Comparison of ENCODE assay signal across 8 cellular contexts in genomic region chr5:80082731-80083114, GRCh38. TPM values are rescaled to one million over a fixed set of nuclear protein-coding genes. Genes with fewer than 3 reads are reported as not detected.
DNase-seq lines count a peak whose midpoint lies in the region; ATAC-seq, FAIRE-seq and TF ChIP-seq lines count a peak whose summit lies in the region.

No MANE protein-coding gene starts in this region.

- peak; percentile 86 for DNase-seq in ELF-1 (ENCODE audit: low read depth, low spot score)
- DNase-seq in NCI-H1092 (lab: John Stamatoyannopoulos, UW): peak; percentile 72
- peak; percentile 67 for DNase-seq in T1000 (lab: John Stamatoyannopoulos, UW)
- DNase-seq in bronchial epithelial cell (ENCODE audit: low read depth): no peak
- DNase-seq in kidney: peak; percentile 91
- peak; percentile 78 for DNase-seq in stimulated activated CD4-positive, alpha-beta T cell treated with anti-CD3 and anti-CD28 coated beads, Interleukin-15, amount 100 ng/mL, for 24 hours

- H3K9ac ChIP-seq in kidney (ENCODE audit: low read length in 2 of 2): peak overlapping the region in 1 of 2 donors; percentile 20

- intact Hi-C loops in kidney (cut with DNase I): no loop called here

- no peaks in the 10 kb centered on the region for H3K9me3 ChIP-seq in kidney (ENCODE audit: control insufficient read depth in 1 of 2, low read length in 2 of 2)

- H3K27ac ChIP-seq in kidney (ENCODE audit: low read depth in 2 of 2, low read length in 2 of 2): no peak overlapping the region

- ATAC-seq in GM21737 (IDR thresholded peaks at IDR 0.05; ENCODE audit: unreplicated experiment) (no peak), GM19455 (IDR thresholded peaks at IDR 0.05; ENCODE audit: unreplicated experiment) (no peak)

- no peak overlapping the region for H3K4me3 ChIP-seq in bronchial epithelial cell (ENCODE audit: low read depth, low read length)
- H3K4me3 ChIP-seq in kidney (ENCODE audit: low read length in 2 of 2): peak overlapping the region; percentile 46 to 53

- H3K36me3 ChIP-seq in bronchial epithelial cell (ENCODE audit: control insufficient read depth, insufficient read depth, low read length) (no peaks in the 10 kb centered on the region), kidney (ENCODE audit: control insufficient read depth in 1 of 2, insufficient read depth in 2 of 2, low read length in 2 of 2) (no peaks in the 10 kb centered on the region)

- H3K27me3 ChIP-seq in bronchial epithelial cell (ENCODE audit: control insufficient read depth, insufficient read depth, low read length): no peaks in the 10 kb centered on the region

- H3K4me1 ChIP-seq in kidney (ENCODE audit: control insufficient read depth in 1 of 2, insufficient read depth in 1 of 2, low read depth in 1 of 2, low read length in 2 of 2): peaks cover 0 to 3% of the 10 kb centered on the region in 2 donors

- FAIRE-seq in bronchial epithelial cell (lab: Jason Lieb, UNC) (no peak), kidney (lab: Jason Lieb, UNC) (no peak)

- TF ChIP-seq CTCF in bronchial epithelial cell (IDR thresholded peaks at IDR 0.05; ENCODE audit: insufficient read depth, low read length, severe bottlenecking) (peak; percentile 68), kidney (IDR thresholded peaks at IDR 0.05; ENCODE audit: borderline replicate concordance, extremely low read depth, insufficient read depth) (peak; percentile 54)

RNA-seq across cellular contexts. Expression of gene THBS4, which starts 47.6 kb away (rescaled TPM):
- total RNA-seq in bronchial epithelial cell (0.26 TPM in 2 replicates), kidney (1.4 TPM)
- polyA plus RNA-seq in kidney (ENCODE audit: insufficient read depth, low read depth, low replicate concordance): 1.8 TPM
